ENCODE assay signal across 15 cellular contexts in the genomic region with DNA sequence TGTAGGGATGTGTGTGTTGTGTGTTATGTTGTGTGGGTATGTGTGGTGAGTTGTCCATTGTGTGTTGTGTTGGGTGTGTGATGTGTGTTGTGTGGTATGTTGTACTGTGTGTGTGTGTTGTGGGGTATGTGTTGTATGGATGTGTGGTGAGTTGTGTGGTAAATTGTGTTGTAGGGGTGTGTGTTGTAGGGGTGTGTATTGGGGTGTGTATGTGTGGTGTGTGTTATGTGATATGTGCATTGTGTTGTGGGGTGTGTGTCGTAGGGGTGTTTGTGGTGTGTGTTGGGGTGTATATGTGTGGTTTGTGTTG.
DNase-seq lines count a peak whose midpoint lies in the region; ATAC-seq, FAIRE-seq and TF ChIP-seq lines count a peak whose summit lies in the region.
"Had no signal": no experiment of that assay in that cellular context is flagged by ENCODE, and none has a peak within 500 bp of the region (broad histone marks: within the 10 kb centered on the region; RNA-seq: fewer than 3 reads in every experiment).

No MANE protein-coding gene starts in this region.

- H3K27me3 ChIP-seq in SJCRH30 (no peaks in the 10 kb centered on the region), mesenchymal stem cell (ENCODE audit: control insufficient read depth in 1 of 2, insufficient read depth in 1 of 2, low read length in 2 of 2) (peaks cover 0 to 11% of the 10 kb centered on the region in 2 experiments), pancreas (no peaks in the 10 kb centered on the region)

- no peak overlapping the region for H3K4me2 ChIP-seq in mesenchymal stem cell (ENCODE audit: low read length, poor library complexity, severe bottlenecking)

- no peaks in the 10 kb centered on the region for H3K36me3 ChIP-seq in SJCRH30
- no peaks in the 10 kb centered on the region for H3K36me3 ChIP-seq in mesenchymal stem cell (ENCODE audit: control insufficient read depth in 1 of 2, insufficient read depth in 2 of 2, low read depth in 1 of 2, low read length in 2 of 2)
- no peaks in the 10 kb centered on the region for H3K36me3 ChIP-seq in pancreas

- FAIRE-seq in pancreas (lab: Jason Lieb, UNC) = no peak
- FAIRE-seq: colon had no signal

- no peak overlapping the region for H2AFZ ChIP-seq in mesenchymal stem cell (ENCODE audit: low read depth, low read length)

- H3K4me3 ChIP-seq in SJCRH30 (no peak overlapping the region), mesenchymal stem cell (ENCODE audit: insufficient read depth in 1 of 2, low read depth in 1 of 2, low read length in 2 of 2) (no peak overlapping the region), pancreas (no peak overlapping the region)
- H3K4me3 ChIP-seq: lung, smooth muscle cell had no signal

- WGBS in mesenchymal stem cell = 97% methylated on average over 1 of the region's 1 CpG
- WGBS in pancreas, 2 donors = 80 to 88% methylated on average over 1 of the region's 1 CpG

- H3K4me1 Mint-ChIP-seq in stimulated activated naive CD8-positive, alpha-beta T cell treated with anti-CD3 and anti-CD28 coated beads, Interleukin-15, Interleukin-2, amounts not matched to agents 100 ng/mL and 50 ng/mL, for 24 hours (ENCODE audit: low read depth) = no peaks in the 10 kb centered on the region
- H3K4me1 Mint-ChIP-seq in activated T-cell treated with anti-CD3 and anti-CD28 coated beads, Interleukin-2, amount 50 U/mL, for 24 hours (ENCODE audit: low read depth) = no peaks in the 10 kb centered on the region

- in situ Hi-C loops in KBM-7 (cut with MboI; ENCODE audit: low pct_unique_long_range_greater_than_20kb, low sequenced_read_pairs) = no loop called here

- H3K27ac ChIP-seq in SJCRH30 (peak overlapping the region; percentile 50), mesenchymal stem cell (ENCODE audit: low read length, poor library complexity, severe bottlenecking) (no peak overlapping the region), pancreas (no peak overlapping the region)
- H3K27ac ChIP-seq: RWPE1 had no signal

- H3K36me3 Mint-ChIP-seq in stimulated activated naive CD8-positive, alpha-beta T cell treated with anti-CD3 and anti-CD28 coated beads, Interleukin-15, Interleukin-2, amounts not matched to agents 100 ng/mL and 50 ng/mL, for 24 hours (ENCODE audit: low read depth) = no peaks in the 10 kb centered on the region
- H3K36me3 Mint-ChIP-seq in activated T-cell treated with anti-CD3 and anti-CD28 coated beads, Interleukin-2, amount 50 U/mL, for 24 hours (ENCODE audit: low read depth) = no peaks in the 10 kb centered on the region
- H3K36me3 Mint-ChIP-seq: activated naive CD4-positive, alpha-beta T cell treated with anti-CD3 and anti-CD28 coated beads, Interleukin-2, amount 50 U/mL, for 72 hours had no signal

- H4K91ac ChIP-seq in mesenchymal stem cell (ENCODE audit: low read length) = peak overlapping the region; percentile 28

- no peak overlapping the region for H2BK12ac ChIP-seq in mesenchymal stem cell (ENCODE audit: low read length in 2 of 2)

- no peak overlapping the region for H2AK5ac ChIP-seq in mesenchymal stem cell (ENCODE audit: low read length, severe bottlenecking)

- H3K79me1 ChIP-seq in mesenchymal stem cell (replicated peaks; ENCODE audit: low read length, poor library complexity, severe bottlenecking) = no peaks in the 10 kb centered on the region

- no peak for TF ChIP-seq CTCF in pancreas (IDR thresholded peaks at IDR 0.05)

- no peak overlapping the region for H3K23ac ChIP-seq in mesenchymal stem cell (ENCODE audit: low read length in 2 of 2)

- H3K9me3 ChIP-seq in SJCRH30 (replicated peaks) (no peaks in the 10 kb centered on the region), mesenchymal stem cell (ENCODE audit: control insufficient read depth, low read length) (no peaks in the 10 kb centered on the region), pancreas (no peaks in the 10 kb centered on the region)

- no peak overlapping the region for H2BK15ac ChIP-seq in mesenchymal stem cell (ENCODE audit: low read depth, poor library complexity, severe bottlenecking)

- no peaks in the 10 kb centered on the region for H3K9me3 Mint-ChIP-seq in stimulated activated naive CD8-positive, alpha-beta T cell treated with anti-CD3 and anti-CD28 coated beads, Interleukin-15, Interleukin-2, amounts not matched to agents 100 ng/mL and 50 ng/mL, for 24 hours
- H3K9me3 Mint-ChIP-seq in activated T-cell treated with anti-CD3 and anti-CD28 coated beads, Interleukin-2, amount 50 U/mL, for 24 hours = no peaks in the 10 kb centered on the region
- H3K9me3 Mint-ChIP-seq: activated CD4-positive, alpha-beta T cell treated with anti-CD3 and anti-CD28 coated beads, Interleukin-2, amount 10 ng/mL, durations not matched to agents 24 days and 14 days; CD4-positive, alpha-beta T cell had no signal

- no peak overlapping the region for H3K9ac ChIP-seq in mesenchymal stem cell (ENCODE audit: low read length)

- peaks cover 8% of the 10 kb centered on the region for H3K27me3 Mint-ChIP-seq in stimulated activated naive CD8-positive, alpha-beta T cell treated with anti-CD3 and anti-CD28 coated beads, Interleukin-15, Interleukin-2, amounts not matched to agents 100 ng/mL and 50 ng/mL, for 24 hours
- H3K27me3 Mint-ChIP-seq in activated T-cell treated with anti-CD3 and anti-CD28 coated beads, Interleukin-2, amount 50 U/mL, for 24 hours = peaks cover 3% of the 10 kb centered on the region
- H3K27me3 Mint-ChIP-seq: activated CD4-positive, alpha-beta T cell treated with anti-CD3 and anti-CD28 coated beads, Interleukin-2, amount 10 ng/mL, durations not matched to agents 24 days and 14 days had no signal

- H3K4me1 ChIP-seq in SJCRH30 (peaks cover 25% of the 10 kb centered on the region), mesenchymal stem cell (ENCODE audit: control insufficient read depth, insufficient read depth, low read depth, low read length) (peaks cover 17% of the 10 kb centered on the region), pancreas (no peaks in the 10 kb centered on the region)

- H4K8ac ChIP-seq in mesenchymal stem cell (ENCODE audit: low read length) = no peak overlapping the region

- no peak overlapping the region for H3K4me3 Mint-ChIP-seq in stimulated activated naive CD8-positive, alpha-beta T cell treated with anti-CD3 and anti-CD28 coated beads, Interleukin-15, Interleukin-2, amounts not matched to agents 100 ng/mL and 50 ng/mL, for 24 hours
- no peak overlapping the region for H3K4me3 Mint-ChIP-seq in activated T-cell treated with anti-CD3 and anti-CD28 coated beads, Interleukin-2, amount 50 U/mL, for 24 hours
- H3K4me3 Mint-ChIP-seq: activated CD4-positive, alpha-beta T cell treated with anti-CD3 and anti-CD28 coated beads, Interleukin-2, amount 10 ng/mL, durations not matched to agents 24 days and 14 days; CD4-positive, alpha-beta T cell had no signal

- peak overlapping the region; percentile 39 for H3K27ac Mint-ChIP-seq in stimulated activated naive CD8-positive, alpha-beta T cell treated with anti-CD3 and anti-CD28 coated beads, Interleukin-15, Interleukin-2, amounts not matched to agents 100 ng/mL and 50 ng/mL, for 24 hours
- no peak overlapping the region for H3K27ac Mint-ChIP-seq in activated T-cell treated with anti-CD3 and anti-CD28 coated beads, Interleukin-2, amount 50 U/mL, for 24 hours
- H3K27ac Mint-ChIP-seq: activated CD4-positive, alpha-beta T cell treated with anti-CD3 and anti-CD28 coated beads, Interleukin-2, amount 10 ng/mL, durations not matched to agents 24 days and 14 days; activated naive CD4-positive, alpha-beta T cell treated with anti-CD3 and anti-CD28 coated beads, Interleukin-2, amount 50 U/mL, for 72 hours; CD4-positive, alpha-beta T cell had no signal

- H3K18ac ChIP-seq in mesenchymal stem cell (ENCODE audit: low read depth in 1 of 2, low read length in 2 of 2) = no peak overlapping the region

- H3K4ac ChIP-seq in mesenchymal stem cell (ENCODE audit: low read depth in 1 of 2, low read length in 2 of 2) = no peak overlapping the region

- intact Hi-C loops in pancreas (cut with DNase I) = loop anchor here in 2 of 3 donors (5.0 to 10.0 kb wide), 2 partner anchors 147 to 149 kb away; no protein-coding TSS in a partner anchor

- no peak overlapping the region for H2BK5ac ChIP-seq in mesenchymal stem cell (ENCODE audit: low read depth, low read length, poor library complexity, severe bottlenecking)

- peak overlapping the region in 1 of 2 experiments; percentile 8 for H3K14ac ChIP-seq in mesenchymal stem cell (ENCODE audit: low read length in 2 of 2)

- ATAC-seq in stimulated activated naive CD8-positive, alpha-beta T cell treated with anti-CD3 and anti-CD28 coated beads, Interleukin-15, Interleukin-2, amounts not matched to agents 100 U/mL and 50 U/mL, for 24 hours = no peak
- no peak for ATAC-seq in pancreas

- DNase-seq in stimulated activated naive CD8-positive, alpha-beta T cell treated with anti-CD3 and anti-CD28 coated beads, Interleukin-15, Interleukin-2, amounts not matched to agents 100 U/mL and 50 U/mL, for 24 hours = no peak
- no peak for DNase-seq in SJCRH30
- DNase-seq in mesenchymal stem cell = no peak
- DNase-seq in activated T-cell treated with anti-CD3 and anti-CD28 coated beads, Interleukin-2, amount 50 U/mL, for 24 hours = no peak
- no peak for DNase-seq in D341Med (ENCODE audit: low spot score)
- DNase-seq in KBM-7 = no peak
- no peak for DNase-seq in pancreas

- H2BK120ac ChIP-seq in mesenchymal stem cell (ENCODE audit: low read depth, low read length) = no peak overlapping the region
